Comparison of ENCODE assay signal across 9 cellular contexts in genomic region chr2:164620873-164621760, GRCh38. TPM values are rescaled to one million over a fixed set of nuclear protein-coding genes. Genes with fewer than 3 reads are reported as not detected.
A peak's percentile ranks its signal among the peaks of the same experiment; 100 is the strongest.
DNase-seq lines count a peak whose midpoint lies in the region; ATAC-seq lines count a peak whose summit lies in the region.
"Had no signal": no experiment of that assay in that cellular context is flagged by ENCODE, and none has a peak within 500 bp of the region (broad histone marks: within the 10 kb centered on the region; RNA-seq: fewer than 3 reads in every experiment).

GRB14 (minus strand) TSS chr2:164621482; CDS start chr2:164621309, 173 bp downstream.

- ATAC-seq in stimulated activated naive CD8-positive, alpha-beta T cell treated with anti-CD3 and anti-CD28 coated beads, Interleukin-15, amount 100 ng/mL, for 72 hours, result peak; percentile 60
- no peak for ATAC-seq in HG03442 (IDR thresholded peaks at IDR 0.05; ENCODE audit: unreplicated experiment)

- DNase-seq in Daoy (ENCODE audit: low read depth) (peak; percentile 33), NCI-H146 treated with DMSO at 0.1 percent for 48 hours (lab: John Stamatoyannopoulos, UW; ENCODE audit: unreplicated experiment) (peak; percentile 52), T47D (ENCODE audit: low read depth in 1 of 2, low spot score in 1 of 2) (peak; percentile 38 to 63), kidney tubule cell (ENCODE audit: low spot score) (peak; percentile 88), NAMALWA (ENCODE audit: low spot score) (no peak)
- DNase-seq in stimulated activated naive CD8-positive, alpha-beta T cell treated with anti-CD3 and anti-CD28 coated beads, Interleukin-15, amount 100 ng/mL, for 72 hours, result no peak
- DNase-seq in effector CD4-positive, alpha-beta T cell, result no peak

- H3K9me3 Mint-ChIP-seq in stimulated activated naive CD8-positive, alpha-beta T cell treated with anti-CD3 and anti-CD28 coated beads, Interleukin-15, amount 100 ng/mL, for 72 hours, result peaks cover 0 to 5% of the 10 kb centered on the region in 2 donors

- no peaks in the 10 kb centered on the region for H3K4me1 Mint-ChIP-seq in stimulated activated naive CD8-positive, alpha-beta T cell treated with anti-CD3 and anti-CD28 coated beads, Interleukin-15, amount 100 ng/mL, for 72 hours

- in situ Hi-C loops in T47D (cut with HindIII; ENCODE audit: low pct_unique_long_range_greater_than_20kb, low sequenced_read_pairs), result no loop called here

- peak within 1 kb of the TSS; percentile 34 to 59 for H3K4me3 Mint-ChIP-seq in stimulated activated naive CD8-positive, alpha-beta T cell treated with anti-CD3 and anti-CD28 coated beads, Interleukin-15, amount 100 ng/mL, for 72 hours

- peaks cover 46% of the 10 kb centered on the region for H3K27me3 Mint-ChIP-seq in stimulated activated naive CD8-positive, alpha-beta T cell treated with anti-CD3 and anti-CD28 coated beads, Interleukin-15, amount 100 ng/mL, for 72 hours

- H3K27ac Mint-ChIP-seq in stimulated activated naive CD8-positive, alpha-beta T cell treated with anti-CD3 and anti-CD28 coated beads, Interleukin-15, amount 100 ng/mL, for 72 hours, result no peak within 1 kb of the TSS

RNA-seq across cellular contexts. Expression of gene GRB14, which starts in this region (rescaled TPM):
- 0.48 and 2.9 TPM in 2 replicates for total RNA-seq in Daoy (2014; rRNA removed; shearing (Covaris generic))
- total RNA-seq: RPMI7951 had no signal

Comparison
In these comparisons a context has a peak if more than half of its experiments do, and no peak if none do; other contexts are left out.
1. DNase-seq: peak in Daoy (single experiment), NCI-H146 treated with DMSO at 0.1 percent for 48 hours (single experiment), T47D (2 of 2) and kidney tubule cell (single experiment); none in stimulated activated naive CD8-positive, alpha-beta T cell treated with anti-CD3 and anti-CD28 coated beads, Interleukin-15, amount 100 ng/mL, for 72 hours (0 of 2), effector CD4-positive, alpha-beta T cell (single experiment) and NAMALWA (single experiment).